ENCODE assay signal across 9 cellular contexts in the genomic region with DNA sequence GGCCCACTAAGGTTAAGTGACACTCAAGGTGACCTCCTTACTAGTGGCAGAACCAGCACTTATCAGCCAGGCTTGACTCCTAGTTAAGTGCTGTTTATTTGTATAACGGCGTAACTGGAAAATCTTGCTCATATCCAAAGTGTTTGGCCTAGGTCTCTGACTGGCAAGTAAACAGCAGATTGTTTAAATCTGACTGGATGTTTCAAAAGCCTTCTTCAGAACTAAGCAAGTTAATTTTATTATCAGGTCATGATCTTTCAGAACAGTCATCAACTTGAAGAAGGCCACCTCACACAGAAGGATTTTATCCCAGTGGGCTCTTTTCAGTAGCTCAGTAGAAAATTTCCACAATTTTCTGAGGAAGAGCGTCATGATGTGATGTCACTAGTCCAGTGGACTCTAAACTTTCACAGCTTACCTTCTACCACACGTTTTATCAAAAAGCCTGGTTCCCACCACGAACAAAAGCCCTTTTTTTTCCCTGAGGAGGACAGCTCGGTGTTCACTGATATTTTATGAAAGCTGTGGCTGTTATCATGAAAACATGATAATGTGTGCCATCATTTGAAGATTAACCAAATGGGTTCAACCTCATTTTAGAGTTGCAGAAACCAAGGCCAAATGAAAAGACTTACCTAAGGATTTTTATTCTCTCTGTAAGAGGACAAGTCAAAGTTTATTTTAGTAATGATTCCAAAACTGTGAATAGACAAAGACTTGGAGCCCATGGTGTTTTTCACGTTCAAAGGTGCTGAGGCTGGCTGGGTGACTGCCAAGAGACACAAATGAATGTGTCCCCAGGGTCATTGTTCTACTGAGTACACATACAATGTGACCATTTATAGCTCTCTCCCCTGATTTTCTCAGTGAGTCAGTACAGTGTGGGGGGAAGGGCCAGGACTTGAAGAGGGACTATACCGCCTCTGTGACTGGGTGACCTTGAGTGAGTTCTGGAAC. TPM values are rescaled to one million over a fixed set of nuclear protein-coding genes. Genes with fewer than 3 reads are reported as not detected.
DNase-seq lines count a peak whose midpoint lies in the region; ATAC-seq and TF ChIP-seq lines count a peak whose summit lies in the region.
"Had no signal": no experiment of that assay in that cellular context is flagged by ENCODE, and none has a peak within 500 bp of the region (broad histone marks: within the 10 kb centered on the region; RNA-seq: fewer than 3 reads in every experiment).

No MANE protein-coding gene starts in this region.

- peaks cover 37% of the 10 kb centered on the region for H3K4me1 ChIP-seq in HAP-1
- peaks cover 0 to 24% (median 0%) of the 10 kb centered on the region in 4 donors for H3K4me1 ChIP-seq in Peyer's patch
- H3K4me1 ChIP-seq: parathyroid adenoma had no signal

- H3K27me3 ChIP-seq in HAP-1 (ENCODE audit: low read depth) = no peaks in the 10 kb centered on the region
- no peaks in the 10 kb centered on the region for H3K27me3 ChIP-seq in Peyer's patch

- H3K27ac ChIP-seq in Peyer's patch (peak overlapping the region in 2 of 4 donors; percentile 5 to 20), RWPE1 (no peak overlapping the region)
- H3K27ac ChIP-seq: parathyroid adenoma had no signal

- no peaks in the 10 kb centered on the region for H3K4me1 Mint-ChIP-seq in activated CD4-positive, alpha-beta T cell treated with anti-CD3 and anti-CD28 coated beads, Interleukin-2, amount 10 ng/mL, durations not matched to agents 7 days and 5 days

- POLR2A ChIA-PET in activated CD4-positive, alpha-beta T cell treated with anti-CD3 and anti-CD28 coated beads, Interleukin-2, amount 10 ng/mL, durations not matched to agents 7 days and 5 days (lab: Charles Lee) = no interaction called here
- POLR2A ChIA-PET in RWPE1 (lab: Yijun Ruan, JAX; ENCODE audit: low non-redundant PET) = no interaction called here

- intact Hi-C loops in sciatic nerve (cut with DNase I) = no loop called here

- no peak overlapping the region for H3K27ac Mint-ChIP-seq in activated CD4-positive, alpha-beta T cell treated with anti-CD3 and anti-CD28 coated beads, Interleukin-2, amount 10 ng/mL, durations not matched to agents 7 days and 5 days

- H3K36me3 ChIP-seq in HAP-1 (replicated peaks) (no peaks in the 10 kb centered on the region), Peyer's patch (no peaks in the 10 kb centered on the region)

- H3K9me3 Mint-ChIP-seq in activated CD4-positive, alpha-beta T cell treated with anti-CD3 and anti-CD28 coated beads, Interleukin-2, amount 10 ng/mL, durations not matched to agents 7 days and 5 days = no peaks in the 10 kb centered on the region

- TF ChIP-seq POLR2A in Peyer's patch (IDR thresholded peaks at IDR 0.05) = no peak

- no peak overlapping the region for H3K4me3 Mint-ChIP-seq in activated CD4-positive, alpha-beta T cell treated with anti-CD3 and anti-CD28 coated beads, Interleukin-2, amount 10 ng/mL, durations not matched to agents 7 days and 5 days

- TF ChIP-seq CTCF in Peyer's patch (IDR thresholded peaks at IDR 0.05) = no peak
- TF ChIP-seq CTCF in RWPE1 (conservative IDR thresholded peaks at IDR 0.05; ENCODE audit: low read depth) = no peak

- in situ Hi-C loops in HAP-1 (cut with MboI; ENCODE audit: low sequenced_read_pairs) = no loop called here

- H3K9me3 ChIP-seq in HAP-1 (no peaks in the 10 kb centered on the region), Peyer's patch (no peaks in the 10 kb centered on the region)

- H3K4me3 ChIP-seq in HAP-1 = no peak overlapping the region
- H3K4me3 ChIP-seq in Peyer's patch = no peak overlapping the region

- H3K27me3 Mint-ChIP-seq in activated CD4-positive, alpha-beta T cell treated with anti-CD3 and anti-CD28 coated beads, Interleukin-2, amount 10 ng/mL, durations not matched to agents 7 days and 5 days = peaks cover 16% of the 10 kb centered on the region

- DNase-seq in HAP-1 (ENCODE audit: low spot score in 2 of 2) (peak; percentile 81 to 90), Peyer's patch (peak in 2 of 3 donors; percentile 69 to 79), glomerular endothelial cell (ENCODE audit: extremely low read depth, low read depth, low spot score) (peak; percentile 90), sciatic nerve (ENCODE audit: low spot score) (no peak), RWPE1 (ENCODE audit: low spot score) (no peak), NCI-H524 (lab: John Stamatoyannopoulos, UW) (no peak)
- no peak for DNase-seq in activated CD4-positive, alpha-beta T cell treated with anti-CD3 and anti-CD28 coated beads, Interleukin-2, amount 10 ng/mL, durations not matched to agents 7 days and 5 days

- CTCF ChIA-PET in activated CD4-positive, alpha-beta T cell treated with anti-CD3 and anti-CD28 coated beads, Interleukin-2, amount 10 ng/mL, durations not matched to agents 7 days and 5 days (lab: Charles Lee) = no interaction called here
- CTCF ChIA-PET in RWPE1 (lab: Yijun Ruan, JAX) = no interaction called here

- H3K36me3 Mint-ChIP-seq in activated CD4-positive, alpha-beta T cell treated with anti-CD3 and anti-CD28 coated beads, Interleukin-2, amount 10 ng/mL, durations not matched to agents 7 days and 5 days (ENCODE audit: low read depth) = no peaks in the 10 kb centered on the region

- ATAC-seq in sciatic nerve (peak; percentile 90), GM18520 (IDR thresholded peaks at IDR 0.05; ENCODE audit: unreplicated experiment) (no peak)

RNA-seq across cellular contexts. Expression of gene SGIP1, which starts 9.1 kb away (rescaled TPM):
- total RNA-seq in Peyer's patch (10 to 100 TPM in 1 of 4 donors, 1 to 10 TPM in 2, under 1 TPM in 1; 0.47 to 14.9 (median 5.8) TPM), glomerular endothelial cell (9.6 and 39.5 TPM in 2 replicates), sciatic nerve (7.0 TPM)
- not detected for total RNA-seq in activated CD4-positive, alpha-beta T cell treated with anti-CD3 and anti-CD28 coated beads, Interleukin-2, amount 10 ng/mL, durations not matched to agents 7 days and 5 days

Comparison
In these comparisons a context has a peak if more than half of its experiments do, and no peak if none do; other contexts are left out.
1. DNase-seq: peak in HAP-1 (2 of 2), Peyer's patch (2 of 3) and glomerular endothelial cell (single experiment); none in sciatic nerve (single experiment), activated CD4-positive, alpha-beta T cell treated with anti-CD3 and anti-CD28 coated beads, Interleukin-2, amount 10 ng/mL, durations not matched to agents 7 days and 5 days (single experiment), RWPE1 (single experiment) and NCI-H524 (0 of 2).